Comparison of ENCODE assay signal across 8 cellular contexts in genomic region chr7:151340794-151341356, GRCh38. TPM values are rescaled to one million over a fixed set of nuclear protein-coding genes. Genes with fewer than 3 reads are reported as not detected.
A peak's percentile ranks its signal among the peaks of the same experiment; 100 is the strongest.
DNase-seq lines count a peak whose midpoint lies in the region; ATAC-seq and TF ChIP-seq lines count a peak whose summit lies in the region.

No MANE protein-coding gene starts in this region.

- peak; percentile 11 for TF ChIP-seq CTCF in fibroblast of villous mesenchyme (IDR thresholded peaks at IDR 0.05; ENCODE audit: insufficient read depth, low read depth, low read length)
- no peak for TF ChIP-seq CTCF in psoas muscle (IDR thresholded peaks at IDR 0.05)

- no peaks in the 10 kb centered on the region for H3K9me3 ChIP-seq in psoas muscle

- H3K4me1 ChIP-seq in psoas muscle = peaks cover 10% of the 10 kb centered on the region

- H3K4me3 ChIP-seq in fibroblast of villous mesenchyme (ENCODE audit: low read depth, low read length) = peak overlapping the region; percentile 34
- H3K4me3 ChIP-seq in psoas muscle = peak overlapping the region; percentile 95

- peak; percentile 25 for ATAC-seq in SK-N-SH treated with all-trans-retinoic acid at 6 μM for 48 hours
- ATAC-seq in psoas muscle = peak in 2 of 4 donors; percentile 20 to 28
- no peak for ATAC-seq in GM21360 (IDR thresholded peaks at IDR 0.05; ENCODE audit: unreplicated experiment)
- ATAC-seq in GM18909 (IDR thresholded peaks at IDR 0.05; ENCODE audit: poor library complexity, unreplicated experiment) = no peak

- in situ Hi-C loops in G401 (cut with HindIII; ENCODE audit: low sequenced_read_pairs) = no loop called here

- peaks cover 0 to 14% of the 10 kb centered on the region in 2 donors for H3K36me3 ChIP-seq in psoas muscle (ENCODE audit: insufficient read depth in 1 of 2, low read depth in 1 of 2)

- peak overlapping the region; percentile 91 for H3K27ac ChIP-seq in psoas muscle

- intact Hi-C loops in psoas muscle (cut with DNase I) = no loop called here

- H3K27me3 ChIP-seq in psoas muscle (ENCODE audit: insufficient read depth in 3 of 3, low read length in 2 of 3) = no peaks in the 10 kb centered on the region

- WGBS in psoas muscle, 3 donors = 48 to 50% (median 48%) methylated on average over 12 of the region's 12 CpGs

- peak; percentile 11 for DNase-seq in G401 (ENCODE audit: low spot score)
- DNase-seq in fibroblast of villous mesenchyme (ENCODE audit: low read depth) = no peak
- no peak for DNase-seq in psoas muscle
- DNase-seq in kidney tubule cell (ENCODE audit: low spot score) = no peak
- no peak for DNase-seq in AG08395 (ENCODE audit: low spot score)

TF ChIP-seq in SK-N-SH treated with all-trans-retinoic acid at 6 μM for 48 hours, 23 proteins besides CTCF, POLR2A, EP300 and RAD21:
- TF ChIP-seq CSRNP3 (CRISPR knock-in tag; IDR thresholded peaks at IDR 0.05) = no peak
- no peak for TF ChIP-seq CREB5 (CRISPR knock-in tag; IDR thresholded peaks at IDR 0.05; ENCODE audit: low read depth)
- no peak for TF ChIP-seq BACH2 (CRISPR knock-in tag; IDR thresholded peaks at IDR 0.05; ENCODE audit: borderline replicate concordance)
- TF ChIP-seq ISL1 (CRISPR knock-in tag; IDR thresholded peaks at IDR 0.05) = no peak
- TF ChIP-seq ZC3H10 (CRISPR knock-in tag; IDR thresholded peaks at IDR 0.05) = no peak
- TF ChIP-seq ZNF565 (CRISPR knock-in tag; conservative IDR thresholded peaks at IDR 0.05; ENCODE audit: low read depth) = no peak
- no peak for TF ChIP-seq ZFP3 (CRISPR knock-in tag; IDR thresholded peaks at IDR 0.05)
- no peak for TF ChIP-seq SNAI2 (CRISPR knock-in tag; IDR thresholded peaks at IDR 0.05)
- TF ChIP-seq ZNF70 (CRISPR knock-in tag; IDR thresholded peaks at IDR 0.05) = no peak
- no peak for TF ChIP-seq POU6F1 (CRISPR knock-in tag; IDR thresholded peaks at IDR 0.05; ENCODE audit: borderline replicate concordance, low read depth)
- no peak for TF ChIP-seq ZNF8 (CRISPR knock-in tag; IDR thresholded peaks at IDR 0.05)
- no peak for TF ChIP-seq GLIS3 (CRISPR knock-in tag; IDR thresholded peaks at IDR 0.05)
- TF ChIP-seq PATZ1 (CRISPR knock-in tag; IDR thresholded peaks at IDR 0.05; ENCODE audit: borderline replicate concordance) = no peak
- no peak for TF ChIP-seq ARNTL (CRISPR knock-in tag; IDR thresholded peaks at IDR 0.05; ENCODE audit: borderline replicate concordance, low read depth)
TF ChIP-seq in SK-N-SH treated with all-trans-retinoic acid at 6 μM for 48 hours: peak in this region for 0.

RNA-seq across cellular contexts. Expression of gene NUB1, which starts 0.7 kb away (rescaled TPM):
- 41.8 and 59.0 TPM in 2 replicates for total RNA-seq in G401 (2014; rRNA removed; shearing (Covaris generic))
- 38.7 and 51.0 TPM in 2 replicates for total RNA-seq in fibroblast of villous mesenchyme
- total RNA-seq in psoas muscle = 10 to 100 TPM; 38.2 to 56.2 (median 50.0) TPM
- 10 to 100 TPM; 23.6 to 46.6 (median 33.2) TPM for polyA plus RNA-seq in psoas muscle
